1 cellular context compared by ENCODE assay signal in genomic region chr21:39115659-39116235, GRCh38.
TF ChIP-seq lines count a peak whose summit lies in the region.

No MANE protein-coding gene starts in this region.

TF ChIP-seq in HepG2, 621 proteins besides CTCF, POLR2A, EP300 and RAD21 (continued from another document and continues in another):
- TF ChIP-seq, protein P1, sequence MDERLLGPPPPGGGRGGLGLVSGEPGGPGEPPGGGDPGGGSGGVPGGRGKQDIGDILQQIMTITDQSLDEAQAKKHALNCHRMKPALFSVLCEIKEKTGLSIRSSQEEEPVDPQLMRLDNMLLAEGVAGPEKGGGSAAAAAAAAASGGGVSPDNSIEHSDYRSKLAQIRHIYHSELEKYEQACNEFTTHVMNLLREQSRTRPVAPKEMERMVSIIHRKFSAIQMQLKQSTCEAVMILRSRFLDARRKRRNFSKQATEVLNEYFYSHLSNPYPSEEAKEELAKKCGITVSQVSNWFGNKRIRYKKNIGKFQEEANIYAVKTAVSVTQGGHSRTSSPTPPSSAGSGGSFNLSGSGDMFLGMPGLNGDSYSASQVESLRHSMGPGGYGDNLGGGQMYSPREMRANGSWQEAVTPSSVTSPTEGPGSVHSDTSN (CRISPR knock-in tag; IDR thresholded peaks at IDR 0.05), result peak; percentile 61
- TF ChIP-seq HMGA1 (CRISPR knock-in tag; conservative IDR thresholded peaks at IDR 0.05) (no peak), FOXA1 (IDR thresholded peaks at IDR 0.05) (no peak), FOXA1 (CRISPR knock-in tag; IDR thresholded peaks at IDR 0.05) (no peak), ZNF577 (CRISPR knock-in tag; IDR thresholded peaks at IDR 0.05; ENCODE audit: borderline replicate concordance, low read depth) (no peak), YEATS2 (CRISPR knock-in tag; IDR thresholded peaks at IDR 0.05; ENCODE audit: borderline replicate concordance) (no peak), ZNF552 (CRISPR knock-in tag; IDR thresholded peaks at IDR 0.05; ENCODE audit: borderline replicate concordance) (no peak), ZNF878 (CRISPR knock-in tag; IDR thresholded peaks at IDR 0.05) (no peak), ZNF790 (CRISPR knock-in tag; IDR thresholded peaks at IDR 0.05; ENCODE audit: borderline replicate concordance) (no peak), HOXA9 (CRISPR knock-in tag; IDR thresholded peaks at IDR 0.05; ENCODE audit: borderline replicate concordance) (peak; percentile 22; the same call in 1 of the 2 replicates), ZNF367 (CRISPR knock-in tag; IDR thresholded peaks at IDR 0.05; ENCODE audit: borderline replicate concordance) (no peak), PRMT3 (CRISPR knock-in tag; IDR thresholded peaks at IDR 0.05; ENCODE audit: borderline replicate concordance, low read depth) (no peak), SNAPC2 (CRISPR knock-in tag; IDR thresholded peaks at IDR 0.05) (no peak), GATA4 (IDR thresholded peaks at IDR 0.05; ENCODE audit: borderline replicate concordance, low read depth) (no peak), WIZ (CRISPR knock-in tag; IDR thresholded peaks at IDR 0.05) (no peak), ZNF446 (CRISPR knock-in tag; IDR thresholded peaks at IDR 0.05) (no peak), SETDB1 (CRISPR knock-in tag; IDR thresholded peaks at IDR 0.05; ENCODE audit: borderline replicate concordance) (no peak), MIER3 (CRISPR knock-in tag; IDR thresholded peaks at IDR 0.05; ENCODE audit: borderline replicate concordance) (no peak), MEIS2 (CRISPR knock-in tag; IDR thresholded peaks at IDR 0.05) (peak; percentile 92), ZNF740 (CRISPR knock-in tag; IDR thresholded peaks at IDR 0.05) (no peak), ARNT2 (CRISPR knock-in tag; IDR thresholded peaks at IDR 0.05; ENCODE audit: low read depth) (no peak), ZNF253 (CRISPR knock-in tag; IDR thresholded peaks at IDR 0.05; ENCODE audit: borderline replicate concordance) (no peak), MTF1 (CRISPR knock-in tag; IDR thresholded peaks at IDR 0.05) (no peak), ZFP41 (CRISPR knock-in tag; IDR thresholded peaks at IDR 0.05; ENCODE audit: borderline replicate concordance) (no peak), FOXK1 (CRISPR knock-in tag; IDR thresholded peaks at IDR 0.05; ENCODE audit: borderline replicate concordance, low read depth) (no peak), ZFP36 (IDR thresholded peaks at IDR 0.05; ENCODE audit: borderline replicate concordance, low read depth, low read length, partially characterized antibody) (no peak), ZNF331 (CRISPR knock-in tag; IDR thresholded peaks at IDR 0.05) (no peak), ZNF343 (CRISPR knock-in tag; IDR thresholded peaks at IDR 0.05) (no peak), YY1 (IDR thresholded peaks at IDR 0.05; ENCODE audit: insufficient read depth, insufficient replicate concordance, low read depth, low read length) (no peak), ZNF563 (CRISPR knock-in tag; IDR thresholded peaks at IDR 0.05) (no peak), HOXA7 (CRISPR knock-in tag; IDR thresholded peaks at IDR 0.05) (no peak), ARID3A (IDR thresholded peaks at IDR 0.05; ENCODE audit: low read depth, low read length) (no peak), RFXAP (CRISPR knock-in tag; IDR thresholded peaks at IDR 0.05; ENCODE audit: borderline replicate concordance) (no peak), PRDM10 (CRISPR knock-in tag; IDR thresholded peaks at IDR 0.05; ENCODE audit: low read depth) (0 out of 2 replicates have a peak, but pooled peaks have one; percentile 22), DR1 (CRISPR knock-in tag; IDR thresholded peaks at IDR 0.05) (no peak), ZBTB4 (CRISPR knock-in tag; IDR thresholded peaks at IDR 0.05; ENCODE audit: borderline replicate concordance) (no peak), SP5 (CRISPR knock-in tag; IDR thresholded peaks at IDR 0.05; ENCODE audit: borderline replicate concordance, low read depth) (peak; percentile 77), ELF3 (CRISPR knock-in tag; IDR thresholded peaks at IDR 0.05) (no peak), JUNB (CRISPR knock-in tag; IDR thresholded peaks at IDR 0.05; ENCODE audit: borderline replicate concordance) (no peak), YEATS4 (CRISPR knock-in tag; IDR thresholded peaks at IDR 0.05; ENCODE audit: borderline replicate concordance) (no peak), BHLHE40 (IDR thresholded peaks at IDR 0.05; ENCODE audit: low read length) (no peak), ZNF749 (CRISPR knock-in tag; IDR thresholded peaks at IDR 0.05; ENCODE audit: borderline replicate concordance) (no peak), HOXD1 (CRISPR knock-in tag; IDR thresholded peaks at IDR 0.05) (peak; percentile 97), HOXA5 (CRISPR knock-in tag; IDR thresholded peaks at IDR 0.05) (peak; percentile 100), POGZ (CRISPR knock-in tag; IDR thresholded peaks at IDR 0.05) (no peak), ZNF75D (CRISPR knock-in tag; IDR thresholded peaks at IDR 0.05; ENCODE audit: borderline replicate concordance) (no peak), NPAS2 (CRISPR knock-in tag; IDR thresholded peaks at IDR 0.05; ENCODE audit: borderline replicate concordance) (no peak), ZNF160 (CRISPR knock-in tag; IDR thresholded peaks at IDR 0.05) (no peak), ZNF652 (CRISPR knock-in tag; IDR thresholded peaks at IDR 0.05; ENCODE audit: borderline replicate concordance, low read depth) (no peak), ZKSCAN5 (CRISPR knock-in tag; IDR thresholded peaks at IDR 0.05) (no peak), ZNF136 (CRISPR knock-in tag; IDR thresholded peaks at IDR 0.05; ENCODE audit: low read depth) (no peak), TFDP2 (CRISPR knock-in tag; IDR thresholded peaks at IDR 0.05) (no peak), GABPA (IDR thresholded peaks at IDR 0.05; ENCODE audit: low read depth, low read length) (no peak), GABPA (CRISPR knock-in tag; IDR thresholded peaks at IDR 0.05; ENCODE audit: low read depth) (no peak)
- TF ChIP-seq, protein P2, sequence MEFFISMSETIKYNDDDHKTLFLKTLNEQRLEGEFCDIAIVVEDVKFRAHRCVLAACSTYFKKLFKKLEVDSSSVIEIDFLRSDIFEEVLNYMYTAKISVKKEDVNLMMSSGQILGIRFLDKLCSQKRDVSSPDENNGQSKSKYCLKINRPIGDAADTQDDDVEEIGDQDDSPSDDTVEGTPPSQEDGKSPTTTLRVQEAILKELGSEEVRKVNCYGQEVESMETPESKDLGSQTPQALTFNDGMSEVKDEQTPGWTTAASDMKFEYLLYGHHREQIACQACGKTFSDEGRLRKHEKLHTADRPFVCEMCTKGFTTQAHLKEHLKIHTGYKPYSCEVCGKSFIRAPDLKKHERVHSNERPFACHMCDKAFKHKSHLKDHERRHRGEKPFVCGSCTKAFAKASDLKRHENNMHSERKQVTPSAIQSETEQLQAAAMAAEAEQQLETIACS (CRISPR knock-in tag; IDR thresholded peaks at IDR 0.05), result no peak
- TF ChIP-seq, protein P3, sequence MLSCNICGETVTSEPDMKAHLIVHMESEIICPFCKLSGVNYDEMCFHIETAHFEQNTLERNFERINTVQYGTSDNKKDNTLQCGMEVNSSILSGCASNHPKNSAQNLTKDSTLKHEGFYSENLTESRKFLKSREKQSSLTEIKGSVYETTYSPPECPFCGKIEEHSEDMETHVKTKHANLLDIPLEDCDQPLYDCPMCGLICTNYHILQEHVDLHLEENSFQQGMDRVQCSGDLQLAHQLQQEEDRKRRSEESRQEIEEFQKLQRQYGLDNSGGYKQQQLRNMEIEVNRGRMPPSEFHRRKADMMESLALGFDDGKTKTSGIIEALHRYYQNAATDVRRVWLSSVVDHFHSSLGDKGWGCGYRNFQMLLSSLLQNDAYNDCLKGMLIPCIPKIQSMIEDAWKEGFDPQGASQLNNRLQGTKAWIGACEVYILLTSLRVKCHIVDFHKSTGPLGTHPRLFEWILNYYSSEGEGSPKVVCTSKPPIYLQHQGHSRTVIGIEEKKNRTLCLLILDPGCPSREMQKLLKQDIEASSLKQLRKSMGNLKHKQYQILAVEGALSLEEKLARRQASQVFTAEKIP (CRISPR knock-in tag; IDR thresholded peaks at IDR 0.05; ENCODE audit: borderline replicate concordance), result no peak
